ENCODE assay signal across 8 cellular contexts in the genomic region with DNA sequence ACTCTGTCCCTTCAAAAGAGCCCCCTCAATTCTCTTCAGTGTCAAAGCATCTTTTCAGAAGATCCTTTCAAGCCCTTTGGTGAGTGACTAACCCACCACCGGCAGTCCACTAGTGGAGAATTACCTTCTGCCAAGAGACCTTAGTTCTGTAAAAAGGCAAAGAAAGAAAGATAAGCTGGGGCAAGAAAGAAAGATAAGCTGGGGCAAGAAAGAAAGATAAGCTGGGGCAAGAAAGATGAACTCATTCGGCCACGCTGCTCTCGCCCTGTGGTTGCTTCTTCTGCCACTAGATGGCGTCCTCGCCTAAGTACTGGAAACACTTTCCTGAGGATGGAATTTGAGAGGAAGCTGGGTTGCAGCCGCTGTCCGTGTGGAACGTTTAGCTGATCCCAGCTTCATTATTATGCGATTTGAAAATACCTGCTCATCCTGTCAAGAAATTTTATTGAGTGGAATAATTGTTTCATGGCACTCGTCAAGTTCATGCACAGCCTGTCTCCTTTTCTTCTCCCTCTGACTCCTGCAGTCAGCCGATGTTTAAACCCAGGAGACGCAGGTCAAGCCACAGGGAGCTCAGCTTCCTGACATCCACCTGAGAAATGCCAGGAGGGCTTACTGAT. TPM values are rescaled to one million over a fixed set of nuclear protein-coding genes. Genes with fewer than 3 reads are reported as not detected.
DNase-seq lines count a peak whose midpoint lies in the region; ATAC-seq and TF ChIP-seq lines count a peak whose summit lies in the region.

No MANE protein-coding gene starts in this region.

- DNase-seq in GF-D8 (lab: John Stamatoyannopoulos, UW) (peak; percentile 35), NCI-H460 (ENCODE audit: extremely low read depth, low read depth) (peak; percentile 81), colonic mucosa (peak; percentile 96), left kidney (ENCODE audit: low read depth, low spot score) (peak; percentile 91)
- DNase-seq in activated CD4-positive, alpha-beta T cell treated with anti-CD3 and anti-CD28 coated beads for 24 hours (ENCODE audit: low read depth in 2 of 2): peak; percentile 85 to 93
- DNase-seq in stimulated activated CD4-positive, alpha-beta T cell treated with anti-CD3 and anti-CD28 coated beads, Interleukin-2, amount 100 ng/mL, for 4 hours (ENCODE audit: low read depth): peak; percentile 72

- H3K9me3 ChIP-seq in colonic mucosa: no peaks in the 10 kb centered on the region

- H3K36me3 ChIP-seq in colonic mucosa: no peaks in the 10 kb centered on the region

- no peaks in the 10 kb centered on the region for H3K4me1 ChIP-seq in colonic mucosa

- H3K4me3 ChIP-seq in colonic mucosa: no peak overlapping the region

- peak overlapping the region in 1 of 2 donors; percentile 8 for H3K9ac ChIP-seq in colonic mucosa (ENCODE audit: low read depth in 2 of 2, low read length in 2 of 2)

- peak; percentile 91 for TF ChIP-seq CTCF in colonic mucosa (IDR thresholded peaks at IDR 0.05)

- no peaks in the 10 kb centered on the region for H3K27me3 ChIP-seq in colonic mucosa

- no peak overlapping the region for H3K27ac ChIP-seq in colonic mucosa

- intact Hi-C loops in colonic mucosa (cut with DNase I): loop anchor here (2.0 to 10.0 kb wide), 2 partner anchors 92 to 170 kb away; a partner anchor contains a TSS

- ATAC-seq in HG03175 (IDR thresholded peaks at IDR 0.05; ENCODE audit: unreplicated experiment) (peak; percentile 72), GM18505 (IDR thresholded peaks at IDR 0.05; ENCODE audit: unreplicated experiment) (no peak)

- no peak for TF ChIP-seq POLR2A in GM18505 (IDR thresholded peaks at IDR 0.05; ENCODE audit: borderline replicate concordance, extremely low read depth, insufficient read depth, insufficient read length)

RNA-seq across cellular contexts. Expression of a gene that starts 17.3 kb away (rescaled TPM):
- 28.1 and 34.6 TPM in 2 replicates for total RNA-seq in NCI-H460 (2014; rRNA removed; shearing (Covaris generic))
- polyA plus RNA-seq in NCI-H460 (2014; cell fraction: nucleus; rRNA removed): 18.3 and 21.3 TPM in 2 replicates
- total RNA-seq in colonic mucosa: 100 to 1,000 TPM; 258 to 324 TPM

Comparison
In these comparisons a context has a peak if more than half of its experiments do, and no peak if none do; other contexts are left out.
1. DNase-seq: peak in every context shown above with its lines; median percentile 96 in colonic mucosa; 91 in left kidney; 89 in activated CD4-positive, alpha-beta T cell treated with anti-CD3 and anti-CD28 coated beads for 24 hours; 81 in NCI-H460; 72 in stimulated activated CD4-positive, alpha-beta T cell treated with anti-CD3 and anti-CD28 coated beads, Interleukin-2, amount 100 ng/mL, for 4 hours; 35 in GF-D8.